Comparison of ENCODE assay signal across 22 cellular contexts in genomic region chr18:77858331-77858730, GRCh38.
DNase-seq lines count a peak whose midpoint lies in the region; ATAC-seq and TF ChIP-seq lines count a peak whose summit lies in the region.
"Had no signal": no experiment of that assay in that cellular context is flagged by ENCODE, and none has a peak within 500 bp of the region (broad histone marks: within the 10 kb centered on the region; RNA-seq: fewer than 3 reads in every experiment).

No MANE protein-coding gene starts in this region.

- no peaks in the 10 kb centered on the region for H3K36me3 Mint-ChIP-seq in activated CD4-positive, alpha-beta T cell treated with anti-CD3 and anti-CD28 coated beads, Interleukin-2, amount 10 ng/mL, durations not matched to agents 7 days and 5 days (ENCODE audit: low read depth)
- H3K36me3 Mint-ChIP-seq: activated CD8-positive, alpha-beta memory T cell treated with anti-CD3 and anti-CD28 coated beads, Interleukin-2, amount 10 ng/mL, durations not matched to agents 7 days and 5 days; activated naive CD8-positive, alpha-beta T cell treated with anti-CD3 and anti-CD28 coated beads, Interleukin-2, amount 10 ng/mL, durations not matched to agents 7 days and 5 days; IgD-negative memory B cell; memory B cell; naive thymus-derived CD4-positive, alpha-beta T cell; stimulated activated memory B cell treated with anti-CD40 and anti-IgM and Interleukin-4, amounts not matched to agents 10 μg/mL and 1 μg/mL and 100 μg/mL, for 72 hours had no signal

- intact Hi-C loops in tibial artery (cut with DNase I; ENCODE audit: low total_unique reads) (no loop called here), psoas muscle (cut with DNase I) (no loop called here)

- H3K9me3 Mint-ChIP-seq in activated CD4-positive, alpha-beta T cell treated with anti-CD3 and anti-CD28 coated beads, Interleukin-2, amount 10 ng/mL, durations not matched to agents 7 days and 5 days, result no peaks in the 10 kb centered on the region
- H3K9me3 Mint-ChIP-seq: activated naive CD8-positive, alpha-beta T cell treated with anti-CD3 and anti-CD28 coated beads, Interleukin-2, amount 10 ng/mL, durations not matched to agents 7 days and 5 days; activated T-helper 17 cell treated with anti-CD3 and anti-CD28 coated beads, Interleukin-2, amount 50 U/mL, for 72 hours had no signal

- H3K4me1 Mint-ChIP-seq in activated CD4-positive, alpha-beta T cell treated with anti-CD3 and anti-CD28 coated beads, Interleukin-2, amount 10 ng/mL, durations not matched to agents 7 days and 5 days, result no peaks in the 10 kb centered on the region
- H3K4me1 Mint-ChIP-seq: activated CD8-positive, alpha-beta memory T cell treated with anti-CD3 and anti-CD28 coated beads, Interleukin-2, amount 10 ng/mL, durations not matched to agents 7 days and 5 days; activated naive CD8-positive, alpha-beta T cell treated with anti-CD3 and anti-CD28 coated beads, Interleukin-2, amount 10 ng/mL, durations not matched to agents 7 days and 5 days; activated T-helper 17 cell treated with anti-CD3 and anti-CD28 coated beads, Interleukin-2, amount 50 U/mL, for 72 hours; IgD-negative memory B cell; memory B cell; naive thymus-derived CD4-positive, alpha-beta T cell; stimulated activated memory B cell treated with anti-CD40 and anti-IgM and Interleukin-4, amounts not matched to agents 10 μg/mL and 1 μg/mL and 100 μg/mL, for 72 hours had no signal

- H3K27ac ChIP-seq in tibial artery, result no peak overlapping the region
- H3K27ac ChIP-seq in psoas muscle, result no peak overlapping the region
- H3K27ac ChIP-seq: BLaER1 treated with 17β-estradiol and CSF1 and Interleukin-3, amounts not matched to agents 10 nM and 100 nM; body of pancreas had no signal

- H3K4me3 Mint-ChIP-seq in activated CD4-positive, alpha-beta T cell treated with anti-CD3 and anti-CD28 coated beads, Interleukin-2, amount 10 ng/mL, durations not matched to agents 7 days and 5 days, result no peak overlapping the region
- H3K4me3 Mint-ChIP-seq: activated CD8-positive, alpha-beta memory T cell treated with anti-CD3 and anti-CD28 coated beads, Interleukin-2, amount 10 ng/mL, durations not matched to agents 7 days and 5 days; activated naive CD8-positive, alpha-beta T cell treated with anti-CD3 and anti-CD28 coated beads, Interleukin-2, amount 10 ng/mL, durations not matched to agents 7 days and 5 days; activated T-helper 17 cell treated with anti-CD3 and anti-CD28 coated beads, Interleukin-2, amount 50 U/mL, for 72 hours; effector memory CD8-positive, alpha-beta T cell; IgD-negative memory B cell; memory B cell; naive thymus-derived CD4-positive, alpha-beta T cell; stimulated activated memory B cell treated with anti-CD40 and anti-IgM and Interleukin-4, amounts not matched to agents 10 μg/mL and 1 μg/mL and 100 μg/mL, for 72 hours had no signal

- POLR2A ChIA-PET in activated CD4-positive, alpha-beta T cell treated with anti-CD3 and anti-CD28 coated beads, Interleukin-2, amount 10 ng/mL, durations not matched to agents 7 days and 5 days (lab: Charles Lee), result no interaction called here

- DNase-seq in DMS153 treated with DMSO at 0.1 percent for 48 hours (lab: John Stamatoyannopoulos, UW; ENCODE audit: unreplicated experiment), result peak; percentile 46
- DNase-seq in NCI-H146 (lab: John Stamatoyannopoulos, UW), result peak; percentile 100
- peak; percentile 60 for DNase-seq in NCI-H2196 (lab: John Stamatoyannopoulos, UW; ENCODE audit: unreplicated experiment)
- peak; percentile 1 for DNase-seq in SK-N-DZ (ENCODE audit: low spot score)
- DNase-seq in tibial artery, result no peak
- no peak for DNase-seq in activated CD4-positive, alpha-beta T cell treated with anti-CD3 and anti-CD28 coated beads, Interleukin-2, amount 10 ng/mL, durations not matched to agents 7 days and 5 days
- DNase-seq in SIG-M5 (lab: John Stamatoyannopoulos, UW), result no peak
- no peak for DNase-seq in psoas muscle
- DNase-seq: ACHN; activated CD4-positive, alpha-beta T cell treated with anti-CD3 and anti-CD28 coated beads for 4 hours; activated CD8-positive, alpha-beta memory T cell treated with anti-CD3 and anti-CD28 coated beads, Interleukin-2, amount 10 ng/mL, durations not matched to agents 7 days and 5 days; activated naive CD8-positive, alpha-beta T cell treated with anti-CD3 and anti-CD28 coated beads, Interleukin-2, amount 10 ng/mL, durations not matched to agents 7 days and 5 days; body of pancreas; effector memory CD8-positive, alpha-beta T cell; GDM1; naive thymus-derived CD4-positive, alpha-beta T cell; NCI-H446 treated with DMSO at 0.1 percent for 48 hours had no signal

- H3K36me3 ChIP-seq in tibial artery, result no peaks in the 10 kb centered on the region
- no peaks in the 10 kb centered on the region for H3K36me3 ChIP-seq in psoas muscle (ENCODE audit: insufficient read depth in 1 of 2, low read depth in 1 of 2)
- H3K36me3 ChIP-seq: BLaER1 treated with 17β-estradiol and CSF1 and Interleukin-3, amounts not matched to agents 10 nM and 100 nM had no signal

- no peak for TF ChIP-seq CTCF in tibial artery (IDR thresholded peaks at IDR 0.05)
- TF ChIP-seq CTCF in psoas muscle (IDR thresholded peaks at IDR 0.05), result no peak

- H3K27ac Mint-ChIP-seq in activated CD4-positive, alpha-beta T cell treated with anti-CD3 and anti-CD28 coated beads, Interleukin-2, amount 10 ng/mL, durations not matched to agents 7 days and 5 days, result no peak overlapping the region
- H3K27ac Mint-ChIP-seq: activated CD8-positive, alpha-beta memory T cell treated with anti-CD3 and anti-CD28 coated beads, Interleukin-2, amount 10 ng/mL, durations not matched to agents 7 days and 5 days; activated naive CD8-positive, alpha-beta T cell treated with anti-CD3 and anti-CD28 coated beads, Interleukin-2, amount 10 ng/mL, durations not matched to agents 7 days and 5 days; activated T-helper 17 cell treated with anti-CD3 and anti-CD28 coated beads, Interleukin-2, amount 50 U/mL, for 72 hours; effector memory CD8-positive, alpha-beta T cell; IgD-negative memory B cell; memory B cell; stimulated activated memory B cell treated with anti-CD40 and anti-IgM and Interleukin-4, amounts not matched to agents 10 μg/mL and 1 μg/mL and 100 μg/mL, for 72 hours had no signal

- H3K27me3 ChIP-seq in tibial artery (no peaks in the 10 kb centered on the region), psoas muscle (ENCODE audit: insufficient read depth in 3 of 3, low read length in 2 of 3) (no peaks in the 10 kb centered on the region)
- H3K27me3 ChIP-seq: BLaER1 treated with 17β-estradiol and CSF1 and Interleukin-3, amounts not matched to agents 10 nM and 100 nM; body of pancreas had no signal

- 29 to 36% (median 29%) methylated on average over 5 of the region's 5 CpGs for WGBS in psoas muscle, 3 donors

- no peak for ATAC-seq in psoas muscle
- ATAC-seq: activated CD8-positive, alpha-beta memory T cell treated with anti-CD3 and anti-CD28 coated beads, Interleukin-2, amount 10 ng/mL, durations not matched to agents 7 days and 5 days; activated T-helper 17 cell treated with anti-CD3 and anti-CD28 coated beads, Interleukin-2, amount 50 U/mL, for 72 hours; body of pancreas; effector memory CD8-positive, alpha-beta T cell; naive thymus-derived CD4-positive, alpha-beta T cell; stimulated activated memory B cell treated with anti-CD40 and anti-IgM and Interleukin-4, amounts not matched to agents 10 μg/mL and 1 μg/mL and 100 μg/mL, for 72 hours had no signal

- H3K9me3 ChIP-seq in tibial artery (no peaks in the 10 kb centered on the region), psoas muscle (no peaks in the 10 kb centered on the region)
- H3K9me3 ChIP-seq: BLaER1 treated with 17β-estradiol and CSF1 and Interleukin-3, amounts not matched to agents 10 nM and 100 nM; body of pancreas had no signal

- H3K4me1 ChIP-seq in tibial artery, result no peaks in the 10 kb centered on the region
- no peaks in the 10 kb centered on the region for H3K4me1 ChIP-seq in psoas muscle
- H3K4me1 ChIP-seq: BLaER1 treated with 17β-estradiol and CSF1 and Interleukin-3, amounts not matched to agents 10 nM and 100 nM; body of pancreas had no signal

- CTCF ChIA-PET in activated CD4-positive, alpha-beta T cell treated with anti-CD3 and anti-CD28 coated beads, Interleukin-2, amount 10 ng/mL, durations not matched to agents 7 days and 5 days (lab: Charles Lee), result no interaction called here

- H3K27me3 Mint-ChIP-seq in activated CD4-positive, alpha-beta T cell treated with anti-CD3 and anti-CD28 coated beads, Interleukin-2, amount 10 ng/mL, durations not matched to agents 7 days and 5 days, result no peaks in the 10 kb centered on the region
- H3K27me3 Mint-ChIP-seq: activated CD8-positive, alpha-beta memory T cell treated with anti-CD3 and anti-CD28 coated beads, Interleukin-2, amount 10 ng/mL, durations not matched to agents 7 days and 5 days; activated naive CD8-positive, alpha-beta T cell treated with anti-CD3 and anti-CD28 coated beads, Interleukin-2, amount 10 ng/mL, durations not matched to agents 7 days and 5 days; memory B cell; stimulated activated memory B cell treated with anti-CD40 and anti-IgM and Interleukin-4, amounts not matched to agents 10 μg/mL and 1 μg/mL and 100 μg/mL, for 72 hours had no signal

- no peak overlapping the region for H3K4me3 ChIP-seq in tibial artery
- H3K4me3 ChIP-seq in psoas muscle, result no peak overlapping the region
- H3K4me3 ChIP-seq: BLaER1 treated with 17β-estradiol and CSF1 and Interleukin-3, amounts not matched to agents 10 nM and 100 nM; body of pancreas had no signal

Comparison
In these comparisons a context has a peak if more than half of its experiments do, and no peak if none do; other contexts are left out.
1. DNase-seq: peak in DMS153 treated with DMSO at 0.1 percent for 48 hours (single experiment), NCI-H146 (single experiment), NCI-H2196 (single experiment) and SK-N-DZ (single experiment); none in tibial artery (0 of 2), activated CD4-positive, alpha-beta T cell treated with anti-CD3 and anti-CD28 coated beads, Interleukin-2, amount 10 ng/mL, durations not matched to agents 7 days and 5 days (single experiment), SIG-M5 (single experiment) and psoas muscle (0 of 2).